ENCODE assay signal across 21 cellular contexts in the genomic region with DNA sequence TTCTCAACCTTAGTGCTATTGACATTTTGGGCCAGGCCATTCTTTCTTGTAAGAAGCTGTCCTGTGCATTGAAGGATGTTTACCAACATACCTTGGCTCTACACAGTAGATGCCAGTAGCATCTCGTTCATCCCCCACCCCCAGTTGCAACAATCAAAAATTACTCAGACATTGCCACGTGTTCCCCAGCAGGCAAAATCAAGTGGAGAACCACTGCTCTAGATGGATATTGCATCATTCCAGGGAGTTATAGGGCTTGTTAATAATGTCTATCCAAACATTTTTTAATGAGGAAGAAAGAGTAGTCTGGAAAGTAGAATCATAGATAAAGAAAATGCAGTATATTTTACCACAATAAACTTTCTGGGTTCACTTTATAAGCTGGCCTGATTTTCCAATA.
DNase-seq lines count a peak whose midpoint lies in the region; ATAC-seq, FAIRE-seq and TF ChIP-seq lines count a peak whose summit lies in the region.
"Had no signal": no experiment of that assay in that cellular context is flagged by ENCODE, and none has a peak within 500 bp of the region (broad histone marks: within the 10 kb centered on the region; RNA-seq: fewer than 3 reads in every experiment).

No MANE protein-coding gene starts in this region.

- in situ Hi-C loops in HepG2 (cut with HindIII; ENCODE audit: extremely low pct_ligation_motif_present, low pct_unique_long_range_greater_than_20kb): no loop called here

- H3K9ac ChIP-seq in HepG2 (ENCODE audit: insufficient read depth, low read depth, low read length): no peak overlapping the region

- peaks cover 0 to 9% of the 10 kb centered on the region in 2 experiments; a peak in 3 of 5 replicates for H3K36me3 ChIP-seq in HepG2 (replicated peaks in 1 of 2; ENCODE audit: control insufficient read depth in 1 of 2, insufficient read depth in 2 of 2, low read length in 2 of 2)
- H3K36me3 ChIP-seq in right lobe of liver: no peaks in the 10 kb centered on the region
- peaks cover 4% of the 10 kb centered on the region for H3K36me3 ChIP-seq in neutrophil
- no peaks in the 10 kb centered on the region for H3K36me3 ChIP-seq in H7 (replicated peaks; ENCODE audit: control insufficient read depth, insufficient read depth, low read length)
- H3K36me3 ChIP-seq in body of pancreas (replicated peaks in 1 of 2; ENCODE audit: insufficient read depth in 1 of 2, low read depth in 2 of 2): no peaks in the 10 kb centered on the region
- H3K36me3 ChIP-seq: brain microvascular endothelial cell, lower lobe of right lung, pancreas had no signal

- FAIRE-seq in HepG2 (lab: Jason Lieb, UNC): no peak
- FAIRE-seq: GM12892, pancreas had no signal

- no peak for TF ChIP-seq CTCF in HepG2 (CRISPR knock-in tag; IDR thresholded peaks at IDR 0.05)
- no peak for TF ChIP-seq CTCF in right lobe of liver (IDR thresholded peaks at IDR 0.05)
- TF ChIP-seq CTCF in LNCaP clone FGC (IDR thresholded peaks at IDR 0.05; ENCODE audit: control insufficient read depth, extremely low read depth, insufficient read depth): no peak
- no peak for TF ChIP-seq CTCF in neutrophil (IDR thresholded peaks at IDR 0.05)
- TF ChIP-seq CTCF in body of pancreas (IDR thresholded peaks at IDR 0.05): no peak

- H3K4me1 ChIP-seq in HepG2 (ENCODE audit: insufficient read depth, low read length) (no peaks in the 10 kb centered on the region), right lobe of liver (no peaks in the 10 kb centered on the region), neutrophil (ENCODE audit: control insufficient read depth in 1 of 2, insufficient read depth in 1 of 2, low read depth in 1 of 2, low read length in 1 of 2) (peaks cover 8 to 14% of the 10 kb centered on the region in 2 experiments), body of pancreas (peaks cover 8% of the 10 kb centered on the region)
- H3K4me1 ChIP-seq: lower lobe of right lung had no signal

- no peak for DNase-seq in HepG2 (ENCODE audit: low spot score)
- DNase-seq in right lobe of liver: no peak
- peak; percentile 31 for DNase-seq in LNCaP clone FGC (ENCODE audit: low read depth)
- peak; percentile 42 for DNase-seq in amniotic epithelial cell (ENCODE audit: low read depth)
- DNase-seq in H7: no peak
- DNase-seq in body of pancreas: no peak
- no peak for DNase-seq in stimulated activated naive CD4-positive, alpha-beta T cell treated with Interleukin-2 at 50 U/mL for 16 hours (lab: John Stamatoyannopoulos, UW)
- DNase-seq: activated B cell treated with CpG ODN at 0.5 μM for 24 hours; activated CD8-positive, alpha-beta T cell treated with anti-CD3 and anti-CD28 coated beads, Interleukin-2, amount 10 ng/mL, durations not matched to agents 7 days and 5 days; activated naive CD4-positive, alpha-beta T cell treated with anti-CD3 and anti-CD28 coated beads, Interleukin-2, amount 50 U/mL, for 16 hours; activated T-cell treated with anti-CD3 and anti-CD28 coated beads, Interleukin-2, amount 50 U/mL, for 4 hours; brain microvascular endothelial cell; GF-D8; head of caudate nucleus; lower lobe of right lung; NCI-H146; NCI-H2227 treated with DMSO at 0.1 percent for 48 hours; pancreas; stimulated activated CD4-positive, alpha-beta T cell treated with anti-CD3 and anti-CD28 coated beads, Interleukin-1b, Interleukin-23, amount 100 ng/mL, for 48 hours had no signal

- no peak overlapping the region for H3K4me2 ChIP-seq in HepG2 (ENCODE audit: low read depth, low read length)

- H4K20me1 ChIP-seq in HepG2 (ENCODE audit: insufficient read depth, low read length): no peaks in the 10 kb centered on the region; the same call in 1 of the 2 replicates

- intact Hi-C loops in HepG2 (cut with micrococcal nuclease; ENCODE audit: unreplicated experiment): no loop called here
- intact Hi-C loops in right lobe of liver (cut with DNase I): no loop called here
- intact Hi-C loops in body of pancreas (cut with DNase I): no loop called here

- no peak overlapping the region for H3K4me3 ChIP-seq in HepG2 (replicated peaks in 1 of 3; ENCODE audit: insufficient read depth in 1 of 3, low read depth in 2 of 3, low read length in 3 of 3)
- H3K4me3 ChIP-seq in right lobe of liver: no peak overlapping the region
- H3K4me3 ChIP-seq in LNCaP clone FGC (ENCODE audit: low read depth, low read length): peak overlapping the region; percentile 4; the same call in 1 of the 2 replicates
- H3K4me3 ChIP-seq in neutrophil (ENCODE audit: low read depth in 1 of 2, low read length in 1 of 2): no peak overlapping the region
- no peak overlapping the region for H3K4me3 ChIP-seq in H7 (ENCODE audit: insufficient read depth, low read depth, low read length)
- no peak overlapping the region for H3K4me3 ChIP-seq in body of pancreas
- H3K4me3 ChIP-seq: lower lobe of right lung, pancreas had no signal

- 93% methylated on average over 2 of the region's 2 CpGs for WGBS in HepG2 (ENCODE audit: low lambda C conversion rate)
- WGBS in right lobe of liver (ENCODE audit: insufficient coverage, low coverage, low lambda C conversion rate, missing lambda C conversion rate): 68% methylated on average over 2 of the region's 2 CpGs
- WGBS in body of pancreas, 2 donors: 73 to 85% methylated on average over 2 of the region's 2 CpGs

- no peak for TF ChIP-seq RAD21 in HepG2 (CRISPR knock-in tag; IDR thresholded peaks at IDR 0.05)

- H3K27ac ChIP-seq in HepG2 (ENCODE audit: extremely low read length, insufficient read depth, low read length): no peak overlapping the region
- H3K27ac ChIP-seq in right lobe of liver: no peak overlapping the region
- peak overlapping the region; percentile 41 for H3K27ac ChIP-seq in neutrophil
- H3K27ac ChIP-seq in body of pancreas: no peak overlapping the region
- H3K27ac ChIP-seq: brain microvascular endothelial cell, lower lobe of right lung, pancreas had no signal

- TF ChIP-seq POLR2A in HepG2 (IDR thresholded peaks at IDR 0.05; ENCODE audit: insufficient read depth in 1 of 2, low read depth in 2 of 2, low read length in 2 of 2): no peak
- TF ChIP-seq POLR2A in right lobe of liver (IDR thresholded peaks at IDR 0.05): no peak
- no peak for TF ChIP-seq POLR2A in body of pancreas (IDR thresholded peaks at IDR 0.05)

- POLR2A ChIA-PET in HepG2 (lab: Yijun Ruan, JAX): no interaction called here

- ATAC-seq in HepG2 (no peak), right lobe of liver (no peak), body of pancreas (no peak)
- ATAC-seq: activated CD8-positive, alpha-beta T cell treated with anti-CD3 and anti-CD28 coated beads, Interleukin-2, amount 10 ng/mL, durations not matched to agents 7 days and 5 days; activated T-cell treated with anti-CD3 and anti-CD28 coated beads, Interleukin-2, amount 50 U/mL, for 4 hours; pancreas had no signal

- no TSS peak for BruUV-seq in HepG2 (replicated peaks; lab: Mats Ljungman, UMichigan)

- H3K9me3 ChIP-seq in HepG2 (ENCODE audit: low read length): no peaks in the 10 kb centered on the region
- no peaks in the 10 kb centered on the region for H3K9me3 ChIP-seq in right lobe of liver
- H3K9me3 ChIP-seq in neutrophil: no peaks in the 10 kb centered on the region
- no peaks in the 10 kb centered on the region for H3K9me3 ChIP-seq in body of pancreas
- H3K9me3 ChIP-seq: lower lobe of right lung, pancreas had no signal

- CTCF ChIA-PET in HepG2 (lab: Yijun Ruan, JAX; ENCODE audit: low intra/inter-chr PET ratio, low total read pairs): no interaction called here

- no peaks in the 10 kb centered on the region for H3K79me2 ChIP-seq in HepG2 (ENCODE audit: insufficient read depth, low read length)

- no peak overlapping the region for H2AFZ ChIP-seq in HepG2 (ENCODE audit: low read length)

- no peak for TF ChIP-seq EP300 in HepG2 (IDR thresholded peaks at IDR 0.05; ENCODE audit: low read depth in 2 of 2, low read length in 2 of 2)
- no peak for TF ChIP-seq EP300 in HepG2 (CRISPR knock-in tag; IDR thresholded peaks at IDR 0.05; ENCODE audit: borderline replicate concordance)

- no peaks in the 10 kb centered on the region; a peak in 1 of 5 replicates for H3K27me3 ChIP-seq in HepG2 (ENCODE audit: control insufficient read depth in 1 of 2, insufficient read depth in 2 of 2, low read length in 2 of 2)
- H3K27me3 ChIP-seq in right lobe of liver: no peaks in the 10 kb centered on the region
- no peaks in the 10 kb centered on the region for H3K27me3 ChIP-seq in neutrophil
- no peaks in the 10 kb centered on the region for H3K27me3 ChIP-seq in H7 (ENCODE audit: control insufficient read depth, insufficient read depth, low read length)
- no peaks in the 10 kb centered on the region for H3K27me3 ChIP-seq in body of pancreas
- H3K27me3 ChIP-seq: brain microvascular endothelial cell, pancreas had no signal

TF ChIP-seq in HepG2, 621 proteins besides CTCF, POLR2A, EP300 and RAD21:
- TF ChIP-seq ATF7 (IDR thresholded peaks at IDR 0.05): peak; percentile 41; the same call in 1 of the 2 replicates
- TF ChIP-seq ATF7 (CRISPR knock-in tag; IDR thresholded peaks at IDR 0.05): no peak
- TF ChIP-seq, protein P1, sequence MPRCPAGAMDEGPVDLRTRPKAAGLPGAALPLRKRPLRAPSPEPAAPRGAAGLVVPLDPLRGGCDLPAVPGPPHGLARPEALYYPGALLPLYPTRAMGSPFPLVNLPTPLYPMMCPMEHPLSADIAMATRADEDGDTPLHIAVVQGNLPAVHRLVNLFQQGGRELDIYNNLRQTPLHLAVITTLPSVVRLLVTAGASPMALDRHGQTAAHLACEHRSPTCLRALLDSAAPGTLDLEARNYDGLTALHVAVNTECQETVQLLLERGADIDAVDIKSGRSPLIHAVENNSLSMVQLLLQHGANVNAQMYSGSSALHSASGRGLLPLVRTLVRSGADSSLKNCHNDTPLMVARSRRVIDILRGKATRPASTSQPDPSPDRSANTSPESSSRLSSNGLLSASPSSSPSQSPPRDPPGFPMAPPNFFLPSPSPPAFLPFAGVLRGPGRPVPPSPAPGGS (CRISPR knock-in tag; IDR thresholded peaks at IDR 0.05): no peak
- TF ChIP-seq, protein P2, sequence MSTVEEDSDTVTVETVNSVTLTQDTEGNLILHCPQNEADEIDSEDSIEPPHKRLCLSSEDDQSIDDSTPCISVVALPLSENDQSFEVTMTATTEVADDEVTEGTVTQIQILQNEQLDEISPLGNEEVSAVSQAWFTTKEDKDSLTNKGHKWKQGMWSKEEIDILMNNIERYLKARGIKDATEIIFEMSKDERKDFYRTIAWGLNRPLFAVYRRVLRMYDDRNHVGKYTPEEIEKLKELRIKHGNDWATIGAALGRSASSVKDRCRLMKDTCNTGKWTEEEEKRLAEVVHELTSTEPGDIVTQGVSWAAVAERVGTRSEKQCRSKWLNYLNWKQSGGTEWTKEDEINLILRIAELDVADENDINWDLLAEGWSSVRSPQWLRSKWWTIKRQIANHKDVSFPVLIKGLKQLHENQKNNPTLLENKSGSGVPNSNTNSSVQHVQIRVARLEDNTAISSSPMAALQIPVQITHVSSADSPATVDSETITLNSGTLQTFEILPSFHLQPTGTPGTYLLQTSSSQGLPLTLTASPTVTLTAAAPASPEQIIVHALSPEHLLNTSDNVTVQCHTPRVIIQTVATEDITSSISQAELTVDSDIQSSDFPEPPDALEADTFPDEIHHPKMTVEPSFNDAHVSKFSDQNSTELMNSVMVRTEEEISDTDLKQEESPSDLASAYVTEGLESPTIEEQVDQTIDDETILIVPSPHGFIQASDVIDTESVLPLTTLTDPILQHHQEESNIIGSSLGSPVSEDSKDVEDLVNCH (CRISPR knock-in tag; IDR thresholded peaks at IDR 0.05): no peak

Comparison
In these comparisons a context has a peak if more than half of its experiments do, and no peak if none do; other contexts are left out.
1. DNase-seq: peak in LNCaP clone FGC (single experiment) and amniotic epithelial cell (single experiment); none in HepG2 (single experiment), right lobe of liver (0 of 3), H7 (single experiment), body of pancreas (0 of 4) and stimulated activated naive CD4-positive, alpha-beta T cell treated with Interleukin-2 at 50 U/mL for 16 hours (single experiment).